19 cellular contexts compared by ENCODE assay signal in genomic region chr7:646951-647350, GRCh38.
"Had no signal": no experiment of that assay in that cellular context is flagged by ENCODE, and none has a peak within 500 bp of the region (broad histone marks: within the 10 kb centered on the region; RNA-seq: fewer than 3 reads in every experiment).

No MANE protein-coding gene starts in this region.

- H3K4me1 ChIP-seq: gastrocnemius medialis, pancreas, prostate gland, right lobe of liver, stomach had no signal

- H3K27me3 Mint-ChIP-seq: naive thymus-derived CD8-positive, alpha-beta T cell; stimulated activated naive B cell treated with anti-CD40 and anti-IgM and Interleukin-4, amounts not matched to agents 10 μg/mL and 1 μg/mL and 100 μg/mL, for 72 hours had no signal

- H3K9me3 Mint-ChIP-seq: immature natural killer cell; stimulated activated naive B cell treated with anti-CD40 and anti-IgM and Interleukin-4, amounts not matched to agents 10 μg/mL and 1 μg/mL and 100 μg/mL, for 72 hours had no signal

- H3K36me3 Mint-ChIP-seq: immature natural killer cell had no signal

- DNase-seq: effector memory CD4-positive, alpha-beta T cell; gastrocnemius medialis; immature natural killer cell; mammary epithelial cell; nucleus accumbens; stimulated activated CD4-positive, alpha-beta T cell treated with anti-CD3 and anti-CD28 coated beads, Interleukin-15, amount 100 ng/mL, for 24 hours; stimulated activated CD4-positive, alpha-beta T cell treated with anti-CD3 and anti-CD28 coated beads, Interleukin-1b, Interleukin-23, amount 100 ng/mL, for 48 hours; stimulated activated CD4-positive, alpha-beta T cell treated with anti-CD3 and anti-CD28 coated beads, Interleukin-4, amount 100 ng/mL, for 24 hours; stimulated activated naive B cell treated with anti-CD40 and anti-IgM and Interleukin-4, amounts not matched to agents 10 μg/mL and 1 μg/mL and 100 μg/mL, for 72 hours; stomach; substantia nigra; trophoblast cell had no signal

- H3K9me3 ChIP-seq: gastrocnemius medialis, pancreas, prostate gland, right lobe of liver had no signal

- H3K36me3 ChIP-seq: esophagus muscularis mucosa, gastrocnemius medialis, pancreas, prostate gland, right lobe of liver, thoracic aorta had no signal

- H3K4me1 Mint-ChIP-seq: immature natural killer cell had no signal

- H3K4me3 ChIP-seq: esophagus muscularis mucosa, gastrocnemius medialis, pancreas, prostate gland, right lobe of liver, stomach, thoracic aorta had no signal

- H3K27ac Mint-ChIP-seq: immature natural killer cell; stimulated activated naive B cell treated with anti-CD40 and anti-IgM and Interleukin-4, amounts not matched to agents 10 μg/mL and 1 μg/mL and 100 μg/mL, for 72 hours had no signal

- ATAC-seq: gastrocnemius medialis; naive thymus-derived CD8-positive, alpha-beta T cell; right lobe of liver; stimulated activated naive B cell treated with anti-CD40 and anti-IgM and Interleukin-4, amounts not matched to agents 10 μg/mL and 1 μg/mL and 100 μg/mL, for 72 hours had no signal

- H3K4me3 Mint-ChIP-seq: immature natural killer cell; stimulated activated naive B cell treated with anti-CD40 and anti-IgM and Interleukin-4, amounts not matched to agents 10 μg/mL and 1 μg/mL and 100 μg/mL, for 72 hours had no signal

- H3K27me3 ChIP-seq: esophagus muscularis mucosa, gastrocnemius medialis, pancreas, right lobe of liver, stomach had no signal

- H3K27ac ChIP-seq: epithelial cell of prostate, esophagus muscularis mucosa, gastrocnemius medialis, pancreas, prostate gland, right lobe of liver, stomach, thoracic aorta had no signal
